ENCODE assay signal across 14 cellular contexts in genomic region chr19:56838680-56838929, GRCh38. TPM values are rescaled to one million over a fixed set of nuclear protein-coding genes. Genes with fewer than 3 reads are reported as not detected.
DNase-seq lines count a peak whose midpoint lies in the region; ATAC-seq, FAIRE-seq and TF ChIP-seq lines count a peak whose summit lies in the region.
"Had no signal": no experiment of that assay in that cellular context is flagged by ENCODE, and none has a peak within 500 bp of the region (broad histone marks: within the 10 kb centered on the region; RNA-seq: fewer than 3 reads in every experiment).

No MANE protein-coding gene starts in this region.

- intact Hi-C loops in sigmoid colon (cut with DNase I): loop anchor here (5.0 kb wide), 2 partner anchors 76 to 259 kb away; no protein-coding TSS in a partner anchor

- dilution Hi-C loops in keratinocyte (cut with MboI; ENCODE audit: extremely low pct_ligation_motif_present, low sequenced_read_pairs): no loop called here

- H3K27ac Mint-ChIP-seq in activated naive CD8-positive, alpha-beta T cell treated with anti-CD3 and anti-CD28 coated beads for 36 hours: no peak overlapping the region

- H3K4me3 ChIP-seq in BE2C (ENCODE audit: low read depth, low read length) (peak overlapping the region; percentile 48), keratinocyte (ENCODE audit: control insufficient read depth in 2 of 3, extremely low read depth in 1 of 3, insufficient read depth in 2 of 3, low read depth in 1 of 3, low read length in 3 of 3) (no peak overlapping the region), sigmoid colon (peak overlapping the region; percentile 33 to 58 (median 50))
- H3K4me3 ChIP-seq: cardiac muscle cell had no signal

- peaks cover 31% of the 10 kb centered on the region for H3K36me3 Mint-ChIP-seq in activated naive CD8-positive, alpha-beta T cell treated with anti-CD3 and anti-CD28 coated beads for 36 hours

- peaks cover 50% of the 10 kb centered on the region for H3K27me3 Mint-ChIP-seq in activated naive CD8-positive, alpha-beta T cell treated with anti-CD3 and anti-CD28 coated beads for 36 hours

- no peak for TF ChIP-seq EP300 in sigmoid colon (IDR thresholded peaks at IDR 0.05)

- no peak for ATAC-seq in GM18907 (IDR thresholded peaks at IDR 0.05; ENCODE audit: unreplicated experiment)
- no peak for ATAC-seq in HG02678 (IDR thresholded peaks at IDR 0.05; ENCODE audit: unreplicated experiment)

- WGBS in sigmoid colon, 2 donors: 42 to 60% methylated on average over 15 of the region's 15 CpGs

- peak overlapping the region; percentile 6 for H2AFZ ChIP-seq in keratinocyte (ENCODE audit: control insufficient read depth, low read length)

- in situ Hi-C loops in KBM-7 (cut with MboI; ENCODE audit: low pct_unique_long_range_greater_than_20kb, low sequenced_read_pairs): no loop called here

- H3K9me1 ChIP-seq in keratinocyte (ENCODE audit: control insufficient read depth, extremely low read depth, insufficient read depth, low read length): no peaks in the 10 kb centered on the region

- no peak overlapping the region for H3K9ac ChIP-seq in keratinocyte (ENCODE audit: control insufficient read depth, extremely low read depth, insufficient read depth, low read length)

- peaks cover 33% of the 10 kb centered on the region for H3K9me3 Mint-ChIP-seq in activated naive CD8-positive, alpha-beta T cell treated with anti-CD3 and anti-CD28 coated beads for 36 hours

- H3K4me1 Mint-ChIP-seq in activated naive CD8-positive, alpha-beta T cell treated with anti-CD3 and anti-CD28 coated beads for 36 hours: no peaks in the 10 kb centered on the region

- H3K79me2 ChIP-seq in keratinocyte (ENCODE audit: control insufficient read depth, insufficient read depth, low read length): no peaks in the 10 kb centered on the region

- DNase-seq in BE2C (no peak), keratinocyte (ENCODE audit: low read depth, low spot score) (no peak), sigmoid colon (no peak), KBM-7 (no peak)
- no peak for DNase-seq in activated naive CD8-positive, alpha-beta T cell treated with anti-CD3 and anti-CD28 coated beads for 36 hours
- no peak for DNase-seq in activated T-cell treated with anti-CD3 and anti-CD28 coated beads, Interleukin-2, amount 50 U/mL, for 48 hours
- DNase-seq: stimulated activated CD4-positive, alpha-beta T cell treated with anti-CD3 and anti-CD28 coated beads, Interleukin-2, amount 100 ng/mL, for 48 hours had no signal

- no peaks in the 10 kb centered on the region for H3K4me1 ChIP-seq in BE2C
- H3K4me1 ChIP-seq in keratinocyte (ENCODE audit: control insufficient read depth, extremely low read depth, insufficient read depth, low read length): no peaks in the 10 kb centered on the region
- peaks cover 0 to 12% (median 2%) of the 10 kb centered on the region in 4 donors for H3K4me1 ChIP-seq in sigmoid colon

- TF ChIP-seq CTCF in BE2C (IDR thresholded peaks at IDR 0.05; ENCODE audit: low read depth, low read length) (no peak), keratinocyte (optimal IDR thresholded peaks at IDR 0.05 in 1 of 3, IDR thresholded peaks at IDR 0.05 in 1 of 3, conservative IDR thresholded peaks at IDR 0.05 in 1 of 3; ENCODE audit: extremely low read depth in 1 of 3, insufficient read depth in 2 of 3, low read length in 3 of 3) (no peak), sigmoid colon (IDR thresholded peaks at IDR 0.05) (no peak)

- H3K36me3 ChIP-seq in BE2C (no peaks in the 10 kb centered on the region), keratinocyte (ENCODE audit: control insufficient read depth in 2 of 2, extremely low read depth in 1 of 2, insufficient read depth in 2 of 2, low read length in 2 of 2) (no peaks in the 10 kb centered on the region), sigmoid colon (no peaks in the 10 kb centered on the region)
- H3K36me3 ChIP-seq: cardiac muscle cell had no signal

- H3K27me3 ChIP-seq in BE2C: no peaks in the 10 kb centered on the region
- peaks cover 5% of the 10 kb centered on the region for H3K27me3 ChIP-seq in keratinocyte (ENCODE audit: control insufficient read depth, extremely low read depth, insufficient read depth, low read length)
- no peaks in the 10 kb centered on the region for H3K27me3 ChIP-seq in sigmoid colon
- H3K27me3 ChIP-seq: cardiac muscle cell had no signal

- no peak for FAIRE-seq in keratinocyte (lab: Jason Lieb, UNC)

- peaks cover 11% of the 10 kb centered on the region for H3K9me3 ChIP-seq in BE2C
- H3K9me3 ChIP-seq in keratinocyte (ENCODE audit: control insufficient read depth, low read depth, low read length): peaks cover 11% of the 10 kb centered on the region
- peaks cover 0 to 26% (median 0%) of the 10 kb centered on the region in 4 donors for H3K9me3 ChIP-seq in sigmoid colon

- no peaks in the 10 kb centered on the region for H4K20me1 ChIP-seq in keratinocyte (ENCODE audit: control insufficient read depth, extremely low read depth, insufficient read depth, low read length)

- H3K4me3 Mint-ChIP-seq in activated naive CD8-positive, alpha-beta T cell treated with anti-CD3 and anti-CD28 coated beads for 36 hours: peak overlapping the region; percentile 19

- no peak overlapping the region for H3K4me2 ChIP-seq in keratinocyte (ENCODE audit: control insufficient read depth, extremely low read depth, insufficient read depth, low read depth, low read length)

- TF ChIP-seq POLR2A in sigmoid colon (IDR thresholded peaks at IDR 0.05): no peak

- H3K27ac ChIP-seq in keratinocyte (ENCODE audit: control insufficient read depth, insufficient read depth, low read length) (no peak overlapping the region), sigmoid colon (peak overlapping the region; percentile 88 to 92 (median 90))
- H3K27ac ChIP-seq: cardiac muscle cell had no signal

RNA-seq across cellular contexts. Expression of gene PEG3, which starts 1.9 kb away (rescaled TPM):
- 2.4 TPM for polyA plus RNA-seq in BE2C (2012; ENCODE audit: insufficient read depth, insufficient read length, low read depth)
- total RNA-seq in activated naive CD8-positive, alpha-beta T cell treated with anti-CD3 and anti-CD28 coated beads for 36 hours: under 1 TPM; 0.14 to 0.16 TPM
- polyA plus RNA-seq in keratinocyte (0.08 to 0.14 TPM (median 0.09 TPM) in 3 replicates), sigmoid colon (1 to 10 TPM in 1 of 3 donors, under 1 TPM in 2; 0.23 to 2.2 (median 0.60) TPM)
- 0.22 TPM for polyA plus RNA-seq in keratinocyte (2011; ENCODE audit: low read depth)
- polyA plus RNA-seq in keratinocyte (2011; cell fraction: cytosol; rRNA removed): 0.05 and 0.26 TPM in 2 replicates
- polyA plus RNA-seq in keratinocyte (2011; cell fraction: nucleus; rRNA removed): 0.38 and 0.47 TPM in 2 replicates
- 0.23 and 0.33 TPM in 2 replicates for polyA plus RNA-seq in keratinocyte (2012; ENCODE audit: low replicate concordance)
- polyA minus RNA-seq in keratinocyte: 0.16 to 0.35 TPM in 2 of 3 replicates, not detected in the other
- not detected for polyA minus RNA-seq in keratinocyte (2011; cell fraction: cytosol; rRNA and poly(A)+ RNA removed)
- polyA minus RNA-seq in keratinocyte (2011; cell fraction: nucleus; rRNA and poly(A)+ RNA removed): 0.21 and 0.78 TPM in 2 replicates
- total RNA-seq in sigmoid colon: 10 to 100 TPM; 18.5 to 33.9 (median 23.3) TPM
- total RNA-seq: cardiac muscle cell had no signal
- polyA plus RNA-seq: cardiac muscle cell had no signal

RNA-seq across cellular contexts. Expression of gene ZIM2, which starts 1.9 kb away (rescaled TPM):
- not detected for polyA plus RNA-seq in BE2C (2012; ENCODE audit: insufficient read depth, insufficient read length, low read depth)
- total RNA-seq in activated naive CD8-positive, alpha-beta T cell treated with anti-CD3 and anti-CD28 coated beads for 36 hours: not detected
- polyA plus RNA-seq in keratinocyte: not detected in 3 replicates
- polyA plus RNA-seq in keratinocyte (2011; ENCODE audit: low read depth): not detected
- not detected in 2 replicates for polyA plus RNA-seq in keratinocyte (2011; cell fraction: cytosol; rRNA removed)
- not detected in 2 replicates for polyA plus RNA-seq in keratinocyte (2011; cell fraction: nucleus; rRNA removed)
- polyA plus RNA-seq in keratinocyte (2012; ENCODE audit: low replicate concordance): not detected in 2 replicates
- polyA minus RNA-seq in keratinocyte: not detected in 3 replicates
- not detected for polyA minus RNA-seq in keratinocyte (2011; cell fraction: cytosol; rRNA and poly(A)+ RNA removed)
- polyA minus RNA-seq in keratinocyte (2011; cell fraction: nucleus; rRNA and poly(A)+ RNA removed): not detected in 2 replicates
- 1 to 10 TPM in 2 of 4 donors, under 1 TPM in 2; 0.36 to 1.6 (median 1.2) TPM for total RNA-seq in sigmoid colon
- under 1 TPM in 1 of 3 donors, not detected in 2; 0.09 TPM for polyA plus RNA-seq in sigmoid colon
- total RNA-seq: cardiac muscle cell, glomerular endothelial cell, mononuclear cell, NCI-H460 had no signal
- polyA plus RNA-seq: BJ, cardiac muscle cell had no signal

Comparison
In these comparisons a context has a peak if more than half of its experiments do, and no peak if none do; other contexts are left out.
1. H3K4me3 ChIP-seq: peak in BE2C (single experiment) and sigmoid colon (4 of 4); none in keratinocyte (0 of 3).
2. RNA of gene PEG3, which starts 1.9 kb away (total RNA-seq): 18.5 to 33.9 TPM in sigmoid colon; 0.14 to 0.16 TPM in activated naive CD8-positive, alpha-beta T cell treated with anti-CD3 and anti-CD28 coated beads for 36 hours; every median in the first group is over 10 times any median in the second.